Comparison of ENCODE assay signal across 12 cellular contexts in genomic region chr7:56046728-56047445, GRCh38. TPM values are rescaled to one million over a fixed set of nuclear protein-coding genes. Genes with fewer than 3 reads are reported as not detected.
DNase-seq lines count a peak whose midpoint lies in the region; ATAC-seq, FAIRE-seq and TF ChIP-seq lines count a peak whose summit lies in the region.
"Had no signal": no experiment of that assay in that cellular context is flagged by ENCODE, and none has a peak within 500 bp of the region (broad histone marks: within the 10 kb centered on the region; RNA-seq: fewer than 3 reads in every experiment).

No MANE protein-coding gene starts in this region.

- no peaks in the 10 kb centered on the region for H3K9me3 Mint-ChIP-seq in endothelial cell (ENCODE audit: unreplicated experiment)
- H3K9me3 Mint-ChIP-seq: activated naive CD4-positive, alpha-beta T cell treated with anti-CD3 and anti-CD28 coated beads, Interleukin-2, amount 50 U/mL, for 24 hours had no signal

- FAIRE-seq in A549 (lab: Jason Lieb, UNC) = no peak

- DNase-seq in A549 (ENCODE audit: low read depth in 1 of 2, low spot score in 1 of 2) = peak in 1 of 2 experiments; percentile 74
- DNase-seq in M059J (ENCODE audit: low read depth) = peak; percentile 39
- no peak for DNase-seq in endothelial cell (ENCODE audit: low spot score)
- no peak for DNase-seq in effector memory CD4-positive, alpha-beta T cell
- no peak for DNase-seq in GM13977 (ENCODE audit: low spot score)
- DNase-seq: islet precursor cell, NCI-H1436 had no signal

- TF ChIP-seq POLR2A in A549 (IDR thresholded peaks at IDR 0.05; ENCODE audit: low read length) = no peak

- no peaks in the 10 kb centered on the region for H3K36me3 ChIP-seq in muscle layer of colon (ENCODE audit: insufficient read depth, low read length)
- H3K36me3 ChIP-seq in effector memory CD4-positive, alpha-beta T cell (ENCODE audit: control insufficient read depth, insufficient read depth, low read length) = no peaks in the 10 kb centered on the region

- 23% methylated on average over 5 of the region's 5 CpGs for WGBS in A549 (ENCODE audit: missing lambda C conversion rate)

- in situ Hi-C loops in GM13977 (cut with MboI; ENCODE audit: low pct_unique_long_range_greater_than_20kb, low sequenced_read_pairs, unreplicated experiment) = no loop called here

- peak overlapping the region; percentile 96 for H3K27ac Mint-ChIP-seq in endothelial cell (ENCODE audit: unreplicated experiment)
- H3K27ac Mint-ChIP-seq: activated naive CD4-positive, alpha-beta T cell treated with anti-CD3 and anti-CD28 coated beads, Interleukin-2, amount 50 U/mL, for 24 hours had no signal

- no peak overlapping the region for H3K4me3 Mint-ChIP-seq in endothelial cell (ENCODE audit: unreplicated experiment)
- H3K4me3 Mint-ChIP-seq: activated naive CD4-positive, alpha-beta T cell treated with anti-CD3 and anti-CD28 coated beads, Interleukin-2, amount 50 U/mL, for 24 hours had no signal

- no peak overlapping the region for H3K4me3 ChIP-seq in A549
- no peak overlapping the region for H3K4me3 ChIP-seq in muscle layer of colon (ENCODE audit: low read depth in 1 of 2, low read length in 2 of 2)
- no peak overlapping the region for H3K4me3 ChIP-seq in effector memory CD4-positive, alpha-beta T cell (ENCODE audit: insufficient read depth, low read depth, low read length, poor library complexity, severe bottlenecking)

- H3K9ac ChIP-seq in muscle layer of colon (ENCODE audit: low read length) = no peak overlapping the region

- peaks cover 8% of the 10 kb centered on the region for H3K4me1 Mint-ChIP-seq in endothelial cell (ENCODE audit: unreplicated experiment)

- H3K9me3 ChIP-seq in A549 (no peaks in the 10 kb centered on the region), muscle layer of colon (ENCODE audit: low read length) (no peaks in the 10 kb centered on the region)
- H3K9me3 ChIP-seq in effector memory CD4-positive, alpha-beta T cell (ENCODE audit: control insufficient read depth, low read length) = no peaks in the 10 kb centered on the region

- peaks cover 4% of the 10 kb centered on the region for H3K36me3 Mint-ChIP-seq in endothelial cell (ENCODE audit: low read depth, unreplicated experiment)

- H3K4me2 ChIP-seq in A549 = peak overlapping the region; percentile 87

- H3K27me3 Mint-ChIP-seq in endothelial cell (ENCODE audit: unreplicated experiment) = peaks cover 3% of the 10 kb centered on the region
- H3K27me3 Mint-ChIP-seq: activated naive CD4-positive, alpha-beta T cell treated with anti-CD3 and anti-CD28 coated beads, Interleukin-2, amount 50 U/mL, for 24 hours had no signal

- no peak for TF ChIP-seq CTCF in A549 (IDR thresholded peaks at IDR 0.05)
- no peak for TF ChIP-seq CTCF in endothelial cell (IDR thresholded peaks at IDR 0.05; ENCODE audit: unreplicated experiment)
- no peak for TF ChIP-seq CTCF in GM13977 (IDR thresholded peaks at IDR 0.05; ENCODE audit: extremely low read depth, insufficient read depth, missing control alignments)

- no peak for TF ChIP-seq RAD21 in A549 (conservative IDR thresholded peaks at IDR 0.05 in 1 of 2, IDR thresholded peaks at IDR 0.05 in 1 of 2)

- POLR2A ChIA-PET in A549 (lab: Yijun Ruan, JAX) = no interaction called here

- H3K27ac ChIP-seq in A549 = peak overlapping the region; percentile 86 to 93
- H3K27ac ChIP-seq in muscle layer of colon (ENCODE audit: low read depth, low read length) = peak overlapping the region; percentile 82
- H3K27ac ChIP-seq in effector memory CD4-positive, alpha-beta T cell (ENCODE audit: insufficient read depth, low read length, poor library complexity, severe bottlenecking) = no peak overlapping the region
- H3K27ac ChIP-seq: C4-2B had no signal

- H3K4me1 ChIP-seq in A549 = peaks cover 49% of the 10 kb centered on the region
- peaks cover 20% of the 10 kb centered on the region for H3K4me1 ChIP-seq in muscle layer of colon (ENCODE audit: insufficient read depth, low read length)
- H3K4me1 ChIP-seq in effector memory CD4-positive, alpha-beta T cell (ENCODE audit: control insufficient read depth, insufficient read depth, low read length, poor library complexity, severe bottlenecking) = no peaks in the 10 kb centered on the region

- H3K27me3 ChIP-seq in muscle layer of colon (ENCODE audit: control insufficient read depth in 1 of 2, insufficient read depth in 2 of 2, low read length in 2 of 2) = no peaks in the 10 kb centered on the region
- no peaks in the 10 kb centered on the region for H3K27me3 ChIP-seq in effector memory CD4-positive, alpha-beta T cell (replicated peaks; ENCODE audit: control insufficient read depth, insufficient read depth, low read length, poor library complexity, severe bottlenecking)

- CTCF ChIA-PET in A549 (lab: Yijun Ruan, JAX) = interaction anchor here (0.7 kb wide), 1 partner anchor 40 kb away, joined by 4 read pairs; no protein-coding TSS in a partner anchor

- ATAC-seq in A549 = peak; percentile 9 to 17; a peak in 3 of 6 replicates
- ATAC-seq in HG02763 (IDR thresholded peaks at IDR 0.05; ENCODE audit: unreplicated experiment) = no peak
- ATAC-seq in GM21447 (IDR thresholded peaks at IDR 0.05; ENCODE audit: unreplicated experiment) = no peak

- TF ChIP-seq EP300 in A549 (IDR thresholded peaks at IDR 0.05) = no peak

TF ChIP-seq in A549, 52 proteins besides CTCF, POLR2A, EP300 and RAD21:
- TF ChIP-seq MAX (IDR thresholded peaks at IDR 0.05) (0 out of 2 replicates have a peak, but pooled peaks have one; percentile 5), CHD2 (IDR thresholded peaks at IDR 0.05; ENCODE audit: low read length, partially characterized antibody) (no peak), FOSL2 (IDR thresholded peaks at IDR 0.05) (no peak), FOSL2 (CRISPR knock-in tag; IDR thresholded peaks at IDR 0.05) (0 out of 2 replicates have a peak, but pooled peaks have one; percentile 13), ZNF302 (CRISPR knock-in tag; IDR thresholded peaks at IDR 0.05) (no peak), KDM1A (IDR thresholded peaks at IDR 0.05; ENCODE audit: low read depth) (0 out of 2 replicates have a peak, but pooled peaks have one; percentile 9)

RNA-seq across cellular contexts. Expression of gene PSPH, which starts 4.4 kb away (rescaled TPM):
- 52.7 and 60.9 TPM in 2 replicates for polyA plus RNA-seq in A549 (2011; rRNA removed)
- 48.7 and 51.1 TPM in 2 replicates for polyA plus RNA-seq in A549 (2012; cell fraction: cytosol; rRNA removed)
- polyA plus RNA-seq in A549 (2012; cell fraction: nucleus; rRNA removed) = 25.2 and 25.4 TPM in 2 replicates
- 58.3 to 64.7 TPM (median 60.7 TPM) in 3 replicates for polyA plus RNA-seq in A549 (2017; fragmentation: RNase III; extraction: RNeasy Plus Mini Kit Qiagen cat#74134 plus additional on column Dnase treatment)
- 44.5 and 49.6 TPM in 2 replicates for polyA minus RNA-seq in A549 (2011; rRNA and poly(A)+ RNA removed)
- 47.8 and 50.8 TPM in 2 replicates for total RNA-seq in M059J (2014; rRNA removed; shearing (Covaris generic))
- total RNA-seq in endothelial cell (ENCODE audit: unreplicated experiment) = 38.1 TPM

RNA-seq across cellular contexts. Expression of gene CCT6A, which starts 4.7 kb away (rescaled TPM):
- polyA plus RNA-seq in A549 (2011; rRNA removed) = 444 and 520 TPM in 2 replicates
- polyA plus RNA-seq in A549 (2012; cell fraction: cytosol; rRNA removed) = 223 and 243 TPM in 2 replicates
- polyA plus RNA-seq in A549 (2012; cell fraction: nucleus; rRNA removed) = 115 and 131 TPM in 2 replicates
- 334 to 378 TPM (median 337 TPM) in 3 replicates for polyA plus RNA-seq in A549 (2017; fragmentation: RNase III; extraction: RNeasy Plus Mini Kit Qiagen cat#74134 plus additional on column Dnase treatment)
- 228 and 233 TPM in 2 replicates for polyA minus RNA-seq in A549 (2011; rRNA and poly(A)+ RNA removed)
- total RNA-seq in M059J (2014; rRNA removed; shearing (Covaris generic)) = 273 and 299 TPM in 2 replicates
- total RNA-seq in endothelial cell (ENCODE audit: unreplicated experiment) = 174 TPM

RNA-seq across cellular contexts. Expression of gene SUMF2, which starts 17.2 kb away (rescaled TPM):
- polyA plus RNA-seq in A549 (2011; rRNA removed) (85.2 TPM in 2 replicates), A549 (2017; fragmentation: RNase III; extraction: RNeasy Plus Mini Kit Qiagen cat#74134 plus additional on column Dnase treatment) (94.8 to 112 TPM (median 106 TPM) in 3 replicates)
- polyA plus RNA-seq in A549 (2012; cell fraction: cytosol; rRNA removed) = 74.2 and 86.7 TPM in 2 replicates
- 142 and 158 TPM in 2 replicates for polyA plus RNA-seq in A549 (2012; cell fraction: nucleus; rRNA removed)
- polyA minus RNA-seq in A549 (2011; rRNA and poly(A)+ RNA removed) = 93.2 and 93.5 TPM in 2 replicates
- total RNA-seq in M059J (2014; rRNA removed; shearing (Covaris generic)) = 106 and 128 TPM in 2 replicates
- 110 TPM for total RNA-seq in endothelial cell (ENCODE audit: unreplicated experiment)

RNA-seq across cellular contexts. Expression of gene PHKG1, which starts 45.9 kb away (rescaled TPM):
- polyA plus RNA-seq in A549 (2011; rRNA removed) (0.41 and 0.44 TPM in 2 replicates), A549 (2017; fragmentation: RNase III; extraction: RNeasy Plus Mini Kit Qiagen cat#74134 plus additional on column Dnase treatment) (0.77 to 1.2 TPM (median 1.0 TPM) in 3 replicates)
- polyA plus RNA-seq in A549 (2012; cell fraction: cytosol; rRNA removed) = 0.38 and 0.83 TPM in 2 replicates
- 2.4 and 3.1 TPM in 2 replicates for polyA plus RNA-seq in A549 (2012; cell fraction: nucleus; rRNA removed)
- polyA minus RNA-seq in A549 (2011; rRNA and poly(A)+ RNA removed) = 0.99 and 1.3 TPM in 2 replicates
- 0.12 TPM in 1 of 2 replicates, not detected in the other for total RNA-seq in M059J (2014; rRNA removed; shearing (Covaris generic))
- not detected for total RNA-seq in endothelial cell (ENCODE audit: unreplicated experiment)

RNA-seq across cellular contexts. Expression of gene CHCHD2, which starts 59.4 kb away (rescaled TPM):
- polyA plus RNA-seq in A549 (2011; rRNA removed) (400 and 495 TPM in 2 replicates), A549 (2017; fragmentation: RNase III; extraction: RNeasy Plus Mini Kit Qiagen cat#74134 plus additional on column Dnase treatment) (606 to 623 TPM (median 615 TPM) in 3 replicates)
- 573 and 679 TPM in 2 replicates for polyA plus RNA-seq in A549 (2012; cell fraction: cytosol; rRNA removed)
- 569 and 649 TPM in 2 replicates for polyA plus RNA-seq in A549 (2012; cell fraction: nucleus; rRNA removed)
- polyA minus RNA-seq in A549 (2011; rRNA and poly(A)+ RNA removed) = 92.8 and 94.7 TPM in 2 replicates
- 669 and 764 TPM in 2 replicates for total RNA-seq in M059J (2014; rRNA removed; shearing (Covaris generic))
- 1.7 TPM for total RNA-seq in endothelial cell (ENCODE audit: unreplicated experiment)

Comparison
In these comparisons a context has a peak if more than half of its experiments do, and no peak if none do; other contexts are left out.
1. ATAC-seq: peak in A549 (2 of 2); none in HG02763 (single experiment) and GM21447 (single experiment).